ENCODE assay signal across 8 cellular contexts in the genomic region with DNA sequence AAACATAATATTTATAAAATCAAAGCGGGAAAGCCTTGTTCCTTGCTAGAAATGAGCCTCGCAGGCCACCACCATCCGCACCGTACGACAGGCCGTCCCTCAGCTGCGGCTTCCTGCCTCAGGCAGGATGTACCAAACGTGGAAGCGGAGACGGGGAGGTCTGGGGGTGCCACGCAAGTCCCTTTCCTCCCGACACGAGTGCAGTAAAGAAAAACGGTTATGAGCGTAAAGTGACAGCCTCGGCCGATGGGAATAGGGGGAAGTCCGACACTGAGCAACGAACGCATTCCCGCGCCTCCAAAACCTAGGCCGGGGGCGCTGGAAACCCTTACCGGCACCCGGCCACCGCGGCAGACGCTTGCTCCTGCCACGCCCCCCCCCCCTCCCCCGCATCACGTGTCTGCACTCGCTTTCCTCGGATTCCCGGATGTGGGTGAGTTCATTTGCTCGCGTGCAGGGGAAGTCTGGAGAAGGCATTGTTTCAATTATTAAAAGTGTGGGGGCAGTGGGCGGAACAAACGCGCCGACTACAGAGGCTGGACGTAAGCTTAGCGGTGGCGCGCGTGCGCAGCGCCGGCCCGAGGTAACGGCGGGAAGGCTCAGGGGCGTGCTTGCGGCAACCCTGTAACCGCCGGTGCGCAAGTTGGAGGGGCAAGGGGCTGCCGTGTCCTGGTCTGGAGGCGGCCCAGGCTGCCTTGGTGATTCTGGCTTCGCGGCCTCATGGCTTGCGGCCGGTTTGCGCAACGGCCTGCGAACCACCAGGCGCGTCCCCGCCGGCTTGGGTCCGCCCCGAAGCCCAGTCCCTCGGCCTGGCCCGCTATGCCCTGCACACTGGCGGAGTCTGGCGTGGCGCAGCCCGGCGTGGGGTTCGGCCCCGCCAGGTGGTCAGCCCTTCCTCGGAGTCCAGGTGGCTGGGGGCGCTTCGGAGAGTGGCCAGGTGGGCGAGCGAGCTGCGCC. TPM values are rescaled to one million over a fixed set of nuclear protein-coding genes. Genes with fewer than 3 reads are reported as not detected.
DNase-seq lines count a peak whose midpoint lies in the region; ATAC-seq and TF ChIP-seq lines count a peak whose summit lies in the region.

A gene with protein sequence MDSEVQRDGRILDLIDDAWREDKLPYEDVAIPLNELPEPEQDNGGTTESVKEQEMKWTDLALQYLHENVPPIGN (minus strand): TSS at position 366 of the 957 bp plus-strand sequence. CDS start 3,081 bp downstream, outside the sequence.
A gene (plus strand): TSS at position 438 of the 957 bp plus-strand sequence. CDS start 9,264 bp downstream, outside the sequence.

- H3K9me3 Mint-ChIP-seq in type B pancreatic cell, result no peaks in the 10 kb centered on the region

- peaks cover 12% of the 10 kb centered on the region for H3K36me3 Mint-ChIP-seq in type B pancreatic cell

- peak; percentile 89 for ATAC-seq in HG02798 (IDR thresholded peaks at IDR 0.05; ENCODE audit: poor library complexity, unreplicated experiment)

- TF ChIP-seq CTCF in GM12875 (IDR thresholded peaks at IDR 0.05; ENCODE audit: borderline replicate concordance, insufficient read depth, low read depth, low read length) (no peak), type B pancreatic cell (conservative IDR thresholded peaks at IDR 0.05) (no peak)

- H3K4me3 Mint-ChIP-seq in type B pancreatic cell, result peak within 1 kb of the TSS; percentile 99

- peaks cover 21% of the 10 kb centered on the region for H3K4me1 Mint-ChIP-seq in type B pancreatic cell (ENCODE audit: unreplicated experiment)

- no peaks in the 10 kb centered on the region for H3K27me3 ChIP-seq in adipocyte (replicated peaks; ENCODE audit: control insufficient read depth, insufficient read depth, low read length)

- peak within 1 kb of the TSS; percentile 97 for H3K27ac Mint-ChIP-seq in type B pancreatic cell

- H3K4me3 ChIP-seq in GM12875 (ENCODE audit: low read depth, low read length) (peak within 1 kb of the TSS; percentile 70), adipocyte (ENCODE audit: low read length) (peak within 1 kb of the TSS; percentile 99)

- intact Hi-C loops in cardiac septum (cut with DNase I), result loop anchor here (10.0 kb wide), 1 partner anchor 681 kb away; a partner anchor contains a TSS

- peak; percentile 99 for DNase-seq in NCI-H1436 (lab: John Stamatoyannopoulos, UW)
- DNase-seq in T follicular helper cell (ENCODE audit: low read depth), result peak; percentile 90
- DNase-seq in adipocyte (ENCODE audit: low read depth), result peak; percentile 98
- DNase-seq in cardiac septum (ENCODE audit: low spot score), result peak; percentile 96
- peak; percentile 96 for DNase-seq in pons (ENCODE audit: low spot score)
- peak; percentile 90 for DNase-seq in type B pancreatic cell (ENCODE audit: extremely low spot score, unreplicated experiment)

- peaks cover 18% of the 10 kb centered on the region for H3K36me3 ChIP-seq in adipocyte (ENCODE audit: control insufficient read depth, insufficient read depth, low read length, severe bottlenecking)

- no peaks in the 10 kb centered on the region for H3K9me3 ChIP-seq in adipocyte (ENCODE audit: control insufficient read depth, low read length)

- peak within 1 kb of the TSS; percentile 100 for H3K9ac ChIP-seq in adipocyte (ENCODE audit: low read length)

- H3K4me1 ChIP-seq in adipocyte (ENCODE audit: control insufficient read depth, insufficient read depth, low read length), result peaks cover 46% of the 10 kb centered on the region

- no peaks in the 10 kb centered on the region for H3K27me3 Mint-ChIP-seq in type B pancreatic cell

RNA-seq across cellular contexts. Expression of the first gene that starts in this region (rescaled TPM):
- total RNA-seq in cardiac septum (85.6 TPM), type B pancreatic cell (ENCODE audit: low replicate concordance) (47.8 and 57.0 TPM in 2 replicates)

RNA-seq across cellular contexts. Expression of the second gene that starts in this region (rescaled TPM):
- total RNA-seq in cardiac septum (32.1 TPM), type B pancreatic cell (ENCODE audit: low replicate concordance) (14.5 and 22.8 TPM in 2 replicates)

Comparison
In these comparisons a context has a peak if more than half of its experiments do, and no peak if none do; other contexts are left out.
1. Peak in every context shown above with its lines: DNase-seq, ATAC-seq and H3K4me3 ChIP-seq.